Comparison of ENCODE assay signal across 10 cellular contexts in genomic region chr22:43828711-43829447, GRCh38. TPM values are rescaled to one million over a fixed set of nuclear protein-coding genes. Genes with fewer than 3 reads are reported as not detected.
DNase-seq lines count a peak whose midpoint lies in the region; ATAC-seq, FAIRE-seq and TF ChIP-seq lines count a peak whose summit lies in the region.
"Had no signal": no experiment of that assay in that cellular context is flagged by ENCODE, and none has a peak within 500 bp of the region (broad histone marks: within the 10 kb centered on the region; RNA-seq: fewer than 3 reads in every experiment).

No MANE protein-coding gene starts in this region.

- intact Hi-C loops in posterior vena cava (cut with DNase I) = loop anchor here in 1 of 2 donors (5.0 kb wide), 1 partner anchor 442 kb away; no protein-coding TSS in a partner anchor

- CTCF ChIA-PET in GM10248 (lab: Yijun Ruan, JAX) = interaction anchor here (2.2 kb wide), 1 partner anchor 11 kb away, joined by 5 read pairs; no protein-coding TSS in a partner anchor

- no peaks in the 10 kb centered on the region for H3K4me1 ChIP-seq in small intestine (ENCODE audit: control insufficient read depth in 2 of 2, insufficient read depth in 1 of 2, low read depth in 1 of 2, low read length in 1 of 2)

- 58 to 68% (median 62%) methylated on average over 19 of the region's 19 CpGs for WGBS in small intestine, 3 donors

- peaks cover 9% of the 10 kb centered on the region for H3K27me3 Mint-ChIP-seq in glutamatergic neuron (ENCODE audit: unreplicated experiment)
- H3K27me3 Mint-ChIP-seq in stimulated activated naive CD8-positive, alpha-beta T cell treated with anti-CD3 and anti-CD28 coated beads, Interleukin-15, amount 100 ng/mL, for 72 hours = peaks cover 22% of the 10 kb centered on the region

- H3K36me3 Mint-ChIP-seq in glutamatergic neuron (ENCODE audit: unreplicated experiment) = no peaks in the 10 kb centered on the region

- no peaks in the 10 kb centered on the region for H3K27me3 ChIP-seq in small intestine (ENCODE audit: control insufficient read depth in 2 of 2, insufficient read depth in 2 of 2, low read length in 2 of 2)

- FAIRE-seq in small intestine (lab: Jason Lieb, UNC) = no peak

- H3K4me3 ChIP-seq in small intestine (ENCODE audit: low read depth in 1 of 2, low read length in 2 of 2) = no peak overlapping the region

- peak overlapping the region; percentile 79 for H3K4me3 Mint-ChIP-seq in glutamatergic neuron (ENCODE audit: unreplicated experiment)
- no peak overlapping the region for H3K4me3 Mint-ChIP-seq in stimulated activated naive CD8-positive, alpha-beta T cell treated with anti-CD3 and anti-CD28 coated beads, Interleukin-15, amount 100 ng/mL, for 72 hours

- H3K27ac ChIP-seq in small intestine (ENCODE audit: low read depth in 1 of 2, low read length in 1 of 2) = no peak overlapping the region
- H3K27ac ChIP-seq: KMS-11 had no signal

- DNase-seq in COLO668 (lab: John Stamatoyannopoulos, UW; ENCODE audit: unreplicated experiment) (peak; percentile 8), SHP77 (lab: John Stamatoyannopoulos, UW) (peak; percentile 57 to 77), glutamatergic neuron (peak; percentile 72), posterior vena cava (ENCODE audit: low spot score) (peak; percentile 88), GM10248 (ENCODE audit: extremely low spot score) (no peak), small intestine (no peak), NCI-H510A treated with DMSO at 0.1 percent for 48 hours (lab: John Stamatoyannopoulos, UW) (no peak)
- no peak for DNase-seq in stimulated activated naive CD8-positive, alpha-beta T cell treated with anti-CD3 and anti-CD28 coated beads, Interleukin-15, amount 100 ng/mL, for 72 hours
- DNase-seq: OCI-M1 had no signal

- H3K4me1 Mint-ChIP-seq in glutamatergic neuron (ENCODE audit: low read depth, unreplicated experiment) = peaks cover 66% of the 10 kb centered on the region
- H3K4me1 Mint-ChIP-seq in stimulated activated naive CD8-positive, alpha-beta T cell treated with anti-CD3 and anti-CD28 coated beads, Interleukin-15, amount 100 ng/mL, for 72 hours = no peaks in the 10 kb centered on the region

- POLR2A ChIA-PET in GM10248 (lab: Yijun Ruan, JAX) = no interaction called here

- H3K36me3 ChIP-seq in small intestine (ENCODE audit: control insufficient read depth in 2 of 2, insufficient read depth in 2 of 2, low read length in 2 of 2) = peaks cover 0 to 2% of the 10 kb centered on the region in 2 donors

- no peaks in the 10 kb centered on the region for H3K9me3 ChIP-seq in small intestine (ENCODE audit: control insufficient read depth, low read depth)

- peak overlapping the region; percentile 98 for H3K27ac Mint-ChIP-seq in glutamatergic neuron (ENCODE audit: unreplicated experiment)
- H3K27ac Mint-ChIP-seq in stimulated activated naive CD8-positive, alpha-beta T cell treated with anti-CD3 and anti-CD28 coated beads, Interleukin-15, amount 100 ng/mL, for 72 hours = no peak overlapping the region

- peaks cover 9% of the 10 kb centered on the region for H3K9me3 Mint-ChIP-seq in glutamatergic neuron (ENCODE audit: unreplicated experiment)
- H3K9me3 Mint-ChIP-seq in stimulated activated naive CD8-positive, alpha-beta T cell treated with anti-CD3 and anti-CD28 coated beads, Interleukin-15, amount 100 ng/mL, for 72 hours = no peaks in the 10 kb centered on the region

- ATAC-seq in stimulated activated naive CD8-positive, alpha-beta T cell treated with anti-CD3 and anti-CD28 coated beads, Interleukin-15, amount 100 ng/mL, for 72 hours = no peak

- TF ChIP-seq CTCF in glutamatergic neuron (IDR thresholded peaks at IDR 0.05; ENCODE audit: partially characterized antibody, unreplicated experiment) = no peak
- TF ChIP-seq CTCF in GM10248 (IDR thresholded peaks at IDR 0.05; ENCODE audit: control extremely low read depth, extremely low read depth, low read depth, missing control alignments) = no peak

RNA-seq across cellular contexts. Expression of gene EFCAB6, which starts 16.8 kb away (rescaled TPM):
- total RNA-seq in glutamatergic neuron (ENCODE audit: unreplicated experiment) (0.96 TPM), posterior vena cava (1 to 10 TPM; 1.7 to 2.0 TPM)
- under 1 TPM in 1 of 3 donors, not detected in 2; 0.34 TPM for polyA plus RNA-seq in small intestine

RNA-seq across cellular contexts. Expression of gene SULT4A1, which starts 33.4 kb away (rescaled TPM):
- total RNA-seq in glutamatergic neuron (ENCODE audit: unreplicated experiment) (79.5 TPM), posterior vena cava (not detected)
- polyA plus RNA-seq in small intestine = 10 to 100 TPM; 14.2 to 60.4 (median 21.6) TPM

Comparison
In these comparisons a context has a peak if more than half of its experiments do, and no peak if none do; other contexts are left out.
1. DNase-seq: peak in COLO668 (single experiment), SHP77 (2 of 2), glutamatergic neuron (single experiment) and posterior vena cava (single experiment); none in GM10248 (single experiment), small intestine (single experiment), NCI-H510A treated with DMSO at 0.1 percent for 48 hours (single experiment) and stimulated activated naive CD8-positive, alpha-beta T cell treated with anti-CD3 and anti-CD28 coated beads, Interleukin-15, amount 100 ng/mL, for 72 hours (0 of 2).
2. RNA of gene SULT4A1, which starts 33.4 kb away (total RNA-seq): 79.5 TPM in glutamatergic neuron (single experiment); not detected in posterior vena cava; every median in the first group is over 10 times any median in the second.